Comparison of ENCODE assay signal across 12 cellular contexts in the genomic region with DNA sequence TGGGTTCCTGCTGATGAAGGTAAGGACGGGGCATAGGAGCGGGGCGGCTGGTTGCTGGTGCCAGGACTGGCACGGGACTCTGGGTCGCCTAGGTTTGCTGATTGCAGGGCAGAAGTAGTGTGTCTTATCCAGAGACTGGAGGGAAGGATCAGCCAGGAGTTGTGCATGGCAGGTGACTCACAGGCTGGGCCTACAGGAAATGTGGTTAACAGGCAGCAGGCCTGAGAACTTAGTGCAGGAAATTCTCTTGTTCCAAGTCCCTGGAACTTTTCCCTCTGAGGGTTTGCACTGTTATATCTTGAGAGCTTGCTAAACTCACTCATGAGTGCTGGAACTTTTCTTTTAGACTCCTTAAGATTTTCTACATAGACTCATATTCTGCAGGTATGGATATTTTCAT.
DNase-seq lines count a peak whose midpoint lies in the region; ATAC-seq, FAIRE-seq and TF ChIP-seq lines count a peak whose summit lies in the region.
"Had no signal": no experiment of that assay in that cellular context is flagged by ENCODE, and none has a peak within 500 bp of the region (broad histone marks: within the 10 kb centered on the region; RNA-seq: fewer than 3 reads in every experiment).

No MANE protein-coding gene starts in this region.

- no peak for TF ChIP-seq POLR2A in GM12892 (IDR thresholded peaks at IDR 0.05; ENCODE audit: low read depth, low read length)

- POLR2A ChIA-PET in AG04450 (lab: Yijun Ruan, JAX) = no interaction called here

- FAIRE-seq in GM12892 (lab: Jason Lieb, UNC) = no peak
- FAIRE-seq: GM18507 had no signal

- peaks cover 10% of the 10 kb centered on the region for H3K4me1 ChIP-seq in colonic mucosa

- no peak overlapping the region for H3K9ac ChIP-seq in colonic mucosa (ENCODE audit: low read depth in 2 of 2, low read length in 2 of 2)

- no peak for ATAC-seq in GM18517 (IDR thresholded peaks at IDR 0.05; ENCODE audit: unreplicated experiment)

- DNase-seq in AG04450 (ENCODE audit: low read depth, low spot score) = peak; percentile 76
- DNase-seq in HT-29 (ENCODE audit: low spot score) = peak; percentile 84
- DNase-seq in amniotic epithelial cell (ENCODE audit: low read depth) = peak; percentile 93
- DNase-seq in iPS-NIHi11 (ENCODE audit: low spot score) = peak; percentile 10
- no peak for DNase-seq in superior temporal gyrus (ENCODE audit: extremely low spot score)
- no peak for DNase-seq in GM12892 (ENCODE audit: insufficient read length)
- DNase-seq in colonic mucosa = no peak
- DNase-seq: CD4-positive, alpha-beta T cell; NCI-H2171 treated with DMSO at 0.1 percent for 48 hours; psoas muscle had no signal

- intact Hi-C loops in colonic mucosa (cut with DNase I) = no loop called here

- CTCF ChIA-PET in AG04450 (lab: Charles Lee) = interaction anchor here (0.6 kb wide), 1 partner anchor 36 kb away, joined by 4 read pairs; no protein-coding TSS in a partner anchor

- TF ChIP-seq CTCF in AG04450 (IDR thresholded peaks at IDR 0.05; ENCODE audit: low read depth, low read length) (no peak), colonic mucosa (IDR thresholded peaks at IDR 0.05) (no peak)

- H3K9me3 ChIP-seq in AG04450 (ENCODE audit: control insufficient read depth, insufficient read depth, low read length) (peaks cover 2% of the 10 kb centered on the region; the same call in 1 of the 2 replicates), colonic mucosa (no peaks in the 10 kb centered on the region)
- H3K9me3 ChIP-seq: psoas muscle had no signal

- peak overlapping the region; percentile 65 for H3K27ac ChIP-seq in AG04450 (ENCODE audit: low read depth, low read length)
- H3K27ac ChIP-seq in colonic mucosa = no peak overlapping the region
- H3K27ac ChIP-seq: psoas muscle had no signal

- H3K27me3 ChIP-seq in AG04450 (ENCODE audit: control insufficient read depth, insufficient read depth, low read length) = no peaks in the 10 kb centered on the region
- H3K27me3 ChIP-seq in colonic mucosa = peaks cover 6% of the 10 kb centered on the region

- H3K4me3 ChIP-seq in AG04450 (ENCODE audit: low read depth, low read length) (no peak overlapping the region), colonic mucosa (no peak overlapping the region)

- no peaks in the 10 kb centered on the region for H3K36me3 ChIP-seq in colonic mucosa

Comparison
In these comparisons a context has a peak if more than half of its experiments do, and no peak if none do; other contexts are left out.
1. DNase-seq: peak in AG04450 (single experiment), HT-29 (single experiment), amniotic epithelial cell (single experiment) and iPS-NIHi11 (single experiment); none in superior temporal gyrus (single experiment), GM12892 (single experiment) and colonic mucosa (single experiment).